8 cellular contexts compared by ENCODE assay signal in genomic region chr10:24723788-24724380, GRCh38. TPM values are rescaled to one million over a fixed set of nuclear protein-coding genes. Genes with fewer than 3 reads are reported as not detected.
A peak's percentile ranks its signal among the peaks of the same experiment; 100 is the strongest.
DNase-seq lines count a peak whose midpoint lies in the region; ATAC-seq, FAIRE-seq and TF ChIP-seq lines count a peak whose summit lies in the region.

Gene ARHGAP21, minus strand, starts transcription at chr10:24723887. Its CDS starts 1,988 bp downstream, at chr10:24721899.

- intact Hi-C loops in CD14-positive monocyte (cut with micrococcal nuclease) (loop anchor here (5.0 to 10.0 kb wide), 2 partner anchors 291 to 293 kb away; partner anchors contain the start of genes ENKUR (in 2 of the 2) and THNSL1 (in 2 of the 2)), ascending aorta (cut with DNase I) (loop anchor here (1.0 to 10.0 kb wide), 9 partner anchors 37 to 1629 kb away; partner anchors contain the start of genes ENKUR, MSRB2, OTUD1 and THNSL1), left ventricle myocardium superior (cut with micrococcal nuclease) (loop anchor here (5.0 to 10.0 kb wide), 2 partner anchors 82 to 361 kb away; no protein-coding TSS in a partner anchor), posterior cingulate gyrus (cut with DNase I) (loop anchor here (1.0 to 10.0 kb wide), 8 partner anchors 59 to 361 kb away; partner anchors contain the start of genes ENKUR, PRTFDC1 and THNSL1)

- no peak for TF ChIP-seq CTCF in CD14-positive monocyte (IDR thresholded peaks at IDR 0.05)
- TF ChIP-seq CTCF in ascending aorta (IDR thresholded peaks at IDR 0.05): no peak

- H3K27me3 ChIP-seq in ascending aorta: no peaks in the 10 kb centered on the region

- peak within 1 kb of the TSS; percentile 72 for H3K9ac ChIP-seq in SK-N-MC (ENCODE audit: insufficient read length)

- H3K27ac Mint-ChIP-seq in CD14-positive monocyte: peak within 1 kb of the TSS; percentile 92 to 99 (median 98)

- peak within 1 kb of the TSS; percentile 84 for H3K4me3 ChIP-seq in SK-N-MC
- H3K4me3 ChIP-seq in ascending aorta: peak within 1 kb of the TSS; percentile 75 to 83

- peak within 1 kb of the TSS; percentile 96 to 97 for H3K4me3 Mint-ChIP-seq in CD14-positive monocyte

- H3K36me3 ChIP-seq in SK-N-MC (ENCODE audit: insufficient read depth, low read length) (no peaks in the 10 kb centered on the region), ascending aorta (no peaks in the 10 kb centered on the region)

- peak; percentile 65 for ATAC-seq in left ventricle myocardium superior

- no peak for FAIRE-seq in GM19239 (lab: Jason Lieb, UNC)

- no peaks in the 10 kb centered on the region for H3K9me3 Mint-ChIP-seq in CD14-positive monocyte

- DNase-seq in CD14-positive monocyte (ENCODE audit: low spot score) (no peak), GM19239 (ENCODE audit: insufficient read length, low spot score) (peak; percentile 28), HK-2 (ENCODE audit: unreplicated experiment) (peak; percentile 67), SK-N-MC (ENCODE audit: low read depth, low spot score) (no peak), ascending aorta (ENCODE audit: low spot score in 2 of 2) (peak in 1 of 2 donors; percentile 86), left ventricle myocardium superior (peak; percentile 84), posterior cingulate gyrus (peak; percentile 55 to 95 (median 74)), DMS79 (lab: John Stamatoyannopoulos, UW) (no peak)

- peaks cover 10 to 15% of the 10 kb centered on the region in 2 donors for H3K36me3 Mint-ChIP-seq in CD14-positive monocyte

- H3K27ac ChIP-seq in SK-N-MC (no peak within 1 kb of the TSS), ascending aorta (peak within 1 kb of the TSS; percentile 92 to 97)

- peaks cover 5 to 10% (median 8%) of the 10 kb centered on the region in 3 donors for H3K27me3 Mint-ChIP-seq in CD14-positive monocyte (ENCODE audit: low read depth in 3 of 3)

- H3K4me1 ChIP-seq in ascending aorta: peaks cover 0 to 13% of the 10 kb centered on the region in 2 donors

- H3K9me3 ChIP-seq in SK-N-MC (ENCODE audit: low read depth, low read length): no peaks in the 10 kb centered on the region
- no peaks in the 10 kb centered on the region for H3K9me3 ChIP-seq in ascending aorta

- H3K4me1 Mint-ChIP-seq in CD14-positive monocyte: peaks cover 31% of the 10 kb centered on the region

RNA-seq across cellular contexts. Expression of gene ARHGAP21, which starts in this region (rescaled TPM):
- polyA plus RNA-seq in CD14-positive monocyte: 1 to 10 TPM; 2.1 to 3.4 TPM
- total RNA-seq in ascending aorta (27.5 TPM), left ventricle myocardium superior (57.9 TPM)

Comparison
In these comparisons a context has a peak if more than half of its experiments do, and no peak if none do; other contexts are left out.
1. DNase-seq: peak in GM19239 (single experiment), HK-2 (single experiment), left ventricle myocardium superior (single experiment) and posterior cingulate gyrus (10 of 10); none in CD14-positive monocyte (single experiment), SK-N-MC (single experiment) and DMS79 (single experiment).